ENCODE assay signal across 9 cellular contexts in genomic region chr2:218995972-218996644, GRCh38. TPM values are rescaled to one million over a fixed set of nuclear protein-coding genes. Genes with fewer than 3 reads are reported as not detected.
DNase-seq lines count a peak whose midpoint lies in the region; ATAC-seq and TF ChIP-seq lines count a peak whose summit lies in the region.
"Had no signal": no experiment of that assay in that cellular context is flagged by ENCODE, and none has a peak within 500 bp of the region (broad histone marks: within the 10 kb centered on the region; RNA-seq: fewer than 3 reads in every experiment).

No MANE protein-coding gene starts in this region.

- H3K36me3 Mint-ChIP-seq in activated CD8-positive, alpha-beta T cell treated with anti-CD3 and anti-CD28 coated beads for 36 hours (ENCODE audit: low read depth), result no peaks in the 10 kb centered on the region

- in situ Hi-C loops in G401 (cut with HindIII; ENCODE audit: low sequenced_read_pairs), result no loop called here

- intact Hi-C loops in activated CD8-positive, alpha-beta T cell treated with anti-CD3 and anti-CD28 coated beads for 36 hours (cut with micrococcal nuclease), result no loop called here

- CTCF ChIA-PET in activated CD8-positive, alpha-beta T cell treated with anti-CD3 and anti-CD28 coated beads for 36 hours (lab: Charles Lee), result interaction anchor here (0.6 to 6.6 kb wide), 36 partner anchors 8 to 515 kb away, joined by 3 to 128 read pairs (median 5); partner anchors contain the start of genes ABCB6, CFAP65, FEV and IHH

- POLR2A ChIA-PET in activated CD8-positive, alpha-beta T cell treated with anti-CD3 and anti-CD28 coated beads for 36 hours (lab: Charles Lee), result interaction anchor here (2.1 kb wide), 1 partner anchor 15 kb away, joined by 6 read pairs; no protein-coding TSS in a partner anchor

- DNase-seq in G401 (ENCODE audit: low spot score) (peak; percentile 76), NCI-H526 treated with DMSO at 0.1 percent for 48 hours (lab: John Stamatoyannopoulos, UW) (peak; percentile 78), medulla oblongata (ENCODE audit: extremely low spot score) (peak; percentile 86)
- DNase-seq in activated CD8-positive, alpha-beta T cell treated with anti-CD3 and anti-CD28 coated beads for 36 hours, result peak; percentile 90
- peak; percentile 62 for DNase-seq in effector CD8-positive, alpha-beta T cell (lab: John Stamatoyannopoulos, UW)
- DNase-seq in stimulated activated CD4-positive, alpha-beta T cell treated with anti-CD3 and anti-CD28 coated beads, TNF-alpha, amount 100 ng/mL, for 48 hours (ENCODE audit: low read depth in 3 of 3), result peak; percentile 61 to 85 (median 80)

- H3K27ac Mint-ChIP-seq in activated CD8-positive, alpha-beta T cell treated with anti-CD3 and anti-CD28 coated beads for 36 hours, result no peak overlapping the region

- H3K4me3 Mint-ChIP-seq in activated CD8-positive, alpha-beta T cell treated with anti-CD3 and anti-CD28 coated beads for 36 hours, result no peak overlapping the region

- H3K27me3 Mint-ChIP-seq in activated CD8-positive, alpha-beta T cell treated with anti-CD3 and anti-CD28 coated beads for 36 hours, result peaks cover 75% of the 10 kb centered on the region

- peak; percentile 93 for TF ChIP-seq CTCF in activated CD8-positive, alpha-beta T cell treated with anti-CD3 and anti-CD28 coated beads for 36 hours (IDR thresholded peaks at IDR 0.05)

- ATAC-seq in HG03432 (IDR thresholded peaks at IDR 0.05; ENCODE audit: unreplicated experiment), result peak; percentile 81
- peak; percentile 91 for ATAC-seq in activated CD8-positive, alpha-beta T cell treated with anti-CD3 and anti-CD28 coated beads for 36 hours
- no peak for ATAC-seq in GM18517 (IDR thresholded peaks at IDR 0.05; ENCODE audit: unreplicated experiment)

- peaks cover 4% of the 10 kb centered on the region for H3K4me1 Mint-ChIP-seq in activated CD8-positive, alpha-beta T cell treated with anti-CD3 and anti-CD28 coated beads for 36 hours (ENCODE audit: low read depth)

- no peaks in the 10 kb centered on the region for H3K9me3 Mint-ChIP-seq in activated CD8-positive, alpha-beta T cell treated with anti-CD3 and anti-CD28 coated beads for 36 hours

RNA-seq across cellular contexts. Expression of gene CRYBA2, which starts 2.9 kb away (rescaled TPM):
- total RNA-seq in G401 (2014; rRNA removed; shearing (Covaris generic)), result not detected in 2 replicates
- total RNA-seq in activated CD8-positive, alpha-beta T cell treated with anti-CD3 and anti-CD28 coated beads for 36 hours, result not detected
- total RNA-seq: pulmonary artery endothelial cell had no signal

RNA-seq across cellular contexts. Expression of gene FEV, which starts 11.1 kb away (rescaled TPM):
- not detected in 2 replicates for total RNA-seq in G401 (2014; rRNA removed; shearing (Covaris generic))
- total RNA-seq in activated CD8-positive, alpha-beta T cell treated with anti-CD3 and anti-CD28 coated beads for 36 hours, result not detected
- total RNA-seq: pulmonary artery endothelial cell had no signal

RNA-seq across cellular contexts. Expression of gene CDK5R2, which starts 36.6 kb away (rescaled TPM):
- total RNA-seq in G401 (2014; rRNA removed; shearing (Covaris generic)), result 0.51 and 2.2 TPM in 2 replicates
- total RNA-seq in activated CD8-positive, alpha-beta T cell treated with anti-CD3 and anti-CD28 coated beads for 36 hours, result not detected
- total RNA-seq: pulmonary artery endothelial cell had no signal

RNA-seq across cellular contexts. Expression of gene CFAP65, which starts 45.2 kb away (rescaled TPM):
- not detected in 2 replicates for total RNA-seq in G401 (2014; rRNA removed; shearing (Covaris generic))
- not detected for total RNA-seq in activated CD8-positive, alpha-beta T cell treated with anti-CD3 and anti-CD28 coated beads for 36 hours
